ENCODE assay signal across 1 cellular context in the genomic region with DNA sequence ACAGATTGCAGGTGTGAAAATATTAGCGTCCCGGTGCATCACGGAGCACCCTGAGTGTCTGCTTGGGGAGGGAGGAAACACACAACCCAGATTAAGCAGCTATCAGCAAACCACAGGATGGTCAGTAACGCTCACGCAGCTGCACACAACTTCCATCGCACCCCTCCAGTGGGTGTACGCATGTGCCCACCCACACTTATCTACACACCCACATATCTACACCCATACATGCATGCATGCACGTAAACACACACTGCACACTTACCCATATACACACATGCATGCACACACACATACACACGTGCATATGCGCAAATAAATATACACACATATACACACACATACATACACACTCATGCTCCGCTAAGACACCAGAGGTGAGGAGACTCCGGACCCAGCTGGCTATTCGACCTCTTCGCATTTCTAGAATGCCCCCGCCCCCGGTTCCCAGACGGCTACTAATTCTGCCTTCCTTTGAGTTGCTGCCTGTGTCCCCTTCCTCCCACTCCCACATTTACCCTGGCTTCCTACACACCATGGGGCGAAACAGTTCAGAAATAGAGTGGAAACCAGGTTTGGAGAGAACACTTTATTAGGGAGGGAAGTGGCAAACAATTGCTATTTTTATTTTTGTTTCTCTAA.
TF ChIP-seq lines count a peak whose summit lies in the region.

No MANE protein-coding gene starts in this region.

TF ChIP-seq in HepG2, 621 proteins besides CTCF, POLR2A, EP300 and RAD21:
- TF ChIP-seq, protein P1, sequence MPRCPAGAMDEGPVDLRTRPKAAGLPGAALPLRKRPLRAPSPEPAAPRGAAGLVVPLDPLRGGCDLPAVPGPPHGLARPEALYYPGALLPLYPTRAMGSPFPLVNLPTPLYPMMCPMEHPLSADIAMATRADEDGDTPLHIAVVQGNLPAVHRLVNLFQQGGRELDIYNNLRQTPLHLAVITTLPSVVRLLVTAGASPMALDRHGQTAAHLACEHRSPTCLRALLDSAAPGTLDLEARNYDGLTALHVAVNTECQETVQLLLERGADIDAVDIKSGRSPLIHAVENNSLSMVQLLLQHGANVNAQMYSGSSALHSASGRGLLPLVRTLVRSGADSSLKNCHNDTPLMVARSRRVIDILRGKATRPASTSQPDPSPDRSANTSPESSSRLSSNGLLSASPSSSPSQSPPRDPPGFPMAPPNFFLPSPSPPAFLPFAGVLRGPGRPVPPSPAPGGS (CRISPR knock-in tag; IDR thresholded peaks at IDR 0.05) = no peak
- TF ChIP-seq, protein P2, sequence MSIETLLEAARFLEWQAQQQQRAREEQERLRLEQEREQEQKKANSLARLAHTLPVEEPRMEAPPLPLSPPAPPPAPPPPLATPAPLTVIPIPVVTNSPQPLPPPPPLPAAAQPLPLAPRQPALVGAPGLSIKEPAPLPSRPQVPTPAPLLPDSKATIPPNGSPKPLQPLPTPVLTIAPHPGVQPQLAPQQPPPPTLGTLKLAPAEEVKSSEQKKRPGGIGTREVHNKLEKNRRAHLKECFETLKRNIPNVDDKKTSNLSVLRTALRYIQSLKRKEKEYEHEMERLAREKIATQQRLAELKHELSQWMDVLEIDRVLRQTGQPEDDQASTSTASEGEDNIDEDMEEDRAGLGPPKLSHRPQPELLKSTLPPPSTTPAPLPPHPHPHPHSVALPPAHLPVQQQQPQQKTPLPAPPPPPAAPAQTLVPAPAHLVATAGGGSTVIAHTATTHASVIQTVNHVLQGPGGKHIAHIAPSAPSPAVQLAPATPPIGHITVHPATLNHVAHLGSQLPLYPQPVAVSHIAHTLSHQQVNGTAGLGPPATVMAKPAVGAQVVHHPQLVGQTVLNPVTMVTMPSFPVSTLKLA (IDR thresholded peaks at IDR 0.05) = peak; percentile 33; the same call in 1 of the 2 replicates
